8 cellular contexts compared by ENCODE assay signal in the genomic region with DNA sequence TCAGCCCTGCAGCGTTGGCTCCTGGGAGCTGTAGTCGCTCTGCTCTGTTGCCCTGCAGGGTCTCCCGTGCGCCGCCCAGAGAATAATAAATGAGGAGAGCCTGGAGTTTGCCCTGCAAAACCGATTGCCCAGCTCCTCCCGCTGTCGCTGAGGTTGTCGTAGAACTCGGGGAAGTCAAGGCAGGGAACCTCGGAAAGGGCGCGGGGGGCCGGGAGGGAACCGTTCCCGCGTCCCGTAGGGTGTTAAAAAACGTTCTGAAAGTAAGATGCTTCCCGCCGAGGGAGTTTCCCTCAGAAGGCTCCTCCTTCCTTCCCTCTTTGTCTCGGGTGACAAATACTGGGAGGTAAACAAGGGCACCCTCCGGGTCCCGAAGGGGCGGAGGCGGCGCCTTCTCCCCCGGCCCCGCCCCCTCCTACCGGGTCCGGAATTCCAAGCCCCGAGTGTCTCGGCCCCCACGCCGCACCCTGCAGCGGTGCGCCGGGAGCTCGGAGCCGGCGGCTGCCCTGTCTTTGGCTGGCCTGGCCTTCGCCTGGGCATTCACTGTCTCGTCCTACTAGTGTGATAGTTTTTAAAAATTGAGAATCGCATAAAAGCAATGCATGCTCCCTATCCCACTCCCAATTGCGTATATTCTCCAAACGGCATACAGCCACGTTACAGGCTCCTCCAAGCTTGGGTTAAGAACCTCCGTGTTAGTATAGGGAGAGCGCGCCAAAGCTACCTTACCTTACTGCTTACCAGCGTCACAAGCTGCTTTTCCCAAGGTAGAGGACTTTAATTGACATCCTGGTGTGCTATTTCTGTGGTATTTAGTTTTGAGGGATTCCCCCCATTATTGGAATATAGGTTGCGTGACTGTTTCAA. TPM values are rescaled to one million over a fixed set of nuclear protein-coding genes. Genes with fewer than 3 reads are reported as not detected.
A peak's percentile ranks its signal among the peaks of the same experiment; 100 is the strongest.
DNase-seq lines count a peak whose midpoint lies in the region; ATAC-seq, FAIRE-seq and TF ChIP-seq lines count a peak whose summit lies in the region.

No MANE protein-coding gene starts in this region.

- H3K27ac ChIP-seq in epithelial cell of prostate: peak overlapping the region; percentile 19
- peak overlapping the region; percentile 67 for H3K27ac ChIP-seq in temporal lobe (ENCODE audit: low read depth, low read length)

- H3K4me1 ChIP-seq in mucosa of descending colon (ENCODE audit: low read depth): peaks cover 13% of the 10 kb centered on the region

- no peak for TF ChIP-seq CTCF in D721Med (IDR thresholded peaks at IDR 0.05; ENCODE audit: insufficient read depth, missing control alignments)
- TF ChIP-seq CTCF in mucosa of descending colon (IDR thresholded peaks at IDR 0.05): no peak

- H3K36me3 ChIP-seq in mucosa of descending colon (ENCODE audit: low read depth): peaks cover 4% of the 10 kb centered on the region

- H3K4me3 ChIP-seq in mucosa of descending colon: peak overlapping the region; percentile 88

- DNase-seq in D721Med (ENCODE audit: insufficient read length, low spot score): peak; percentile 46
- peak; percentile 73 for DNase-seq in NCI-H345 treated with DMSO at 0.1 percent for 48 hours (lab: John Stamatoyannopoulos, UW; ENCODE audit: unreplicated experiment)
- DNase-seq in activated CD4-positive, CD25-positive, alpha-beta regulatory T cell treated with anti-CD3 and anti-CD28 coated beads, Interleukin-2, amount 50 U/mL, for 72 hours: peak; percentile 50
- DNase-seq in epithelial cell of prostate (ENCODE audit: low read depth, low spot score): no peak
- DNase-seq in mucosa of descending colon: peak; percentile 74 to 84 (median 81)

- FAIRE-seq in D721Med (lab: Jason Lieb, UNC): no peak

- intact Hi-C loops in mucosa of descending colon (cut with DNase I, micrococcal nuclease): no loop called here

- H3K9me3 ChIP-seq in mucosa of descending colon: no peaks in the 10 kb centered on the region

- ATAC-seq in GM19372 (IDR thresholded peaks at IDR 0.05; ENCODE audit: low read depth, unreplicated experiment) (peak; percentile 27), HG03442 (IDR thresholded peaks at IDR 0.05; ENCODE audit: unreplicated experiment) (peak; percentile 31), mucosa of descending colon (peak; percentile 67)

RNA-seq across cellular contexts. Expression of a gene that starts 1.0 kb away (rescaled TPM):
- 100 to 1,000 TPM in 1 of 3 donors, 10 to 100 TPM in 2; 42.0 to 113 (median 54.4) TPM for total RNA-seq in mucosa of descending colon
- total RNA-seq in temporal lobe: 18.9 TPM

RNA-seq across cellular contexts. Expression of a gene that starts 35.6 kb away (rescaled TPM):
- total RNA-seq in mucosa of descending colon (10 to 100 TPM in 2 of 3 donors, 1 to 10 TPM in 1; 3.8 to 22.6 (median 12.4) TPM), temporal lobe (14.5 TPM)
